8 cellular contexts compared by ENCODE assay signal in genomic region chr14:88823968-88824313, GRCh38. TPM values are rescaled to one million over a fixed set of nuclear protein-coding genes. Genes with fewer than 3 reads are reported as not detected.
A peak's percentile ranks its signal among the peaks of the same experiment; 100 is the strongest.
DNase-seq lines count a peak whose midpoint lies in the region; ATAC-seq and TF ChIP-seq lines count a peak whose summit lies in the region.

No MANE protein-coding gene starts in this region.

- no peaks in the 10 kb centered on the region for H3K9me2 ChIP-seq in neural cell (ENCODE audit: insufficient read depth, low read length)

- no peaks in the 10 kb centered on the region for H3K9me3 Mint-ChIP-seq in activated T-cell treated with anti-CD3 and anti-CD28 coated beads, Interleukin-2, amount 50 U/mL, for 24 hours
- H3K9me3 Mint-ChIP-seq in chondrocyte (ENCODE audit: low read depth), result no peaks in the 10 kb centered on the region

- no peak for TF ChIP-seq RAD21 in neural cell (conservative IDR thresholded peaks at IDR 0.05)

- H3K4me3 ChIP-seq in neural cell (ENCODE audit: low read length), result peak overlapping the region; percentile 80

- TF ChIP-seq EP300 in neural cell (conservative IDR thresholded peaks at IDR 0.05; ENCODE audit: poor library complexity, severe bottlenecking), result no peak

- H3K36me3 Mint-ChIP-seq in activated T-cell treated with anti-CD3 and anti-CD28 coated beads, Interleukin-2, amount 50 U/mL, for 24 hours (ENCODE audit: low read depth), result no peaks in the 10 kb centered on the region
- H3K36me3 Mint-ChIP-seq in chondrocyte (ENCODE audit: low read depth), result no peaks in the 10 kb centered on the region

- no peaks in the 10 kb centered on the region for H3F3A ChIP-seq in neural cell (ENCODE audit: insufficient read depth, low read length, poor library complexity, severe bottlenecking)

- peak overlapping the region; percentile 99 for H3K27ac Mint-ChIP-seq in activated T-cell treated with anti-CD3 and anti-CD28 coated beads, Interleukin-2, amount 50 U/mL, for 24 hours
- H3K27ac Mint-ChIP-seq in chondrocyte (ENCODE audit: unreplicated experiment), result peak overlapping the region; percentile 99

- peaks cover 10% of the 10 kb centered on the region for H3K4me1 Mint-ChIP-seq in activated T-cell treated with anti-CD3 and anti-CD28 coated beads, Interleukin-2, amount 50 U/mL, for 24 hours (ENCODE audit: low read depth)
- peaks cover 29% of the 10 kb centered on the region for H3K4me1 Mint-ChIP-seq in chondrocyte (ENCODE audit: low read depth)

- TF ChIP-seq CTCF in chondrocyte (IDR thresholded peaks at IDR 0.05) (no peak), neural cell (IDR thresholded peaks at IDR 0.05; ENCODE audit: poor library complexity, severe bottlenecking) (no peak)

- H3K9ac ChIP-seq in neural cell (ENCODE audit: low read length), result peak overlapping the region; percentile 75

- H4K20me1 ChIP-seq in neural cell (ENCODE audit: insufficient read depth), result no peaks in the 10 kb centered on the region

- H3K4me2 ChIP-seq in neural cell (ENCODE audit: low read length), result peak overlapping the region; percentile 100

- peak; percentile 7 for ATAC-seq in HG03520 (IDR thresholded peaks at IDR 0.05; ENCODE audit: unreplicated experiment)

- peak overlapping the region; percentile 58 for H2AFZ ChIP-seq in neural cell (ENCODE audit: low read depth, low read length)

- H3K27me3 Mint-ChIP-seq in activated T-cell treated with anti-CD3 and anti-CD28 coated beads, Interleukin-2, amount 50 U/mL, for 24 hours, result peaks cover 8% of the 10 kb centered on the region
- H3K27me3 Mint-ChIP-seq in chondrocyte (ENCODE audit: low read depth), result peaks cover 9% of the 10 kb centered on the region

- no peaks in the 10 kb centered on the region for H3K27me3 ChIP-seq in neural cell (ENCODE audit: insufficient read depth, low read depth, low read length)

- no peaks in the 10 kb centered on the region for H3K9me3 ChIP-seq in neural cell (ENCODE audit: low read length)

- H3K36me3 ChIP-seq in neural cell (ENCODE audit: insufficient read depth, low read length), result no peaks in the 10 kb centered on the region

- no peak for DNase-seq in activated T-cell treated with anti-CD3 and anti-CD28 coated beads, Interleukin-2, amount 50 U/mL, for 24 hours
- DNase-seq in activated T-cell treated with anti-CD3 and anti-CD28 coated beads, Interleukin-2, amount 50 U/mL, for 48 hours, result no peak
- DNase-seq in chondrocyte (ENCODE audit: low spot score), result no peak
- DNase-seq in kidney glomerular epithelial cell (lab: John Stamatoyannopoulos, UW), result no peak
- DNase-seq in effector CD8-positive, alpha-beta T cell (lab: John Stamatoyannopoulos, UW), result no peak
- DNase-seq in SW480 (ENCODE audit: low spot score), result no peak

- H3K27ac ChIP-seq in neural cell (ENCODE audit: low read length), result peak overlapping the region; percentile 84

- peak overlapping the region; percentile 78 for H3K4me3 Mint-ChIP-seq in activated T-cell treated with anti-CD3 and anti-CD28 coated beads, Interleukin-2, amount 50 U/mL, for 24 hours
- H3K4me3 Mint-ChIP-seq in chondrocyte (ENCODE audit: unreplicated experiment), result peak overlapping the region; percentile 77

- peaks cover 26% of the 10 kb centered on the region for H3K79me2 ChIP-seq in neural cell (replicated peaks; ENCODE audit: insufficient read depth, low read length)

TF ChIP-seq in neural cell, 6 proteins besides CTCF, POLR2A, EP300 and RAD21:
- TF ChIP-seq EZH2 (IDR thresholded peaks at IDR 0.05; ENCODE audit: borderline replicate concordance, insufficient read depth, low read length, poor library complexity, severe bottlenecking) (no peak), TAF1 (IDR thresholded peaks at IDR 0.05; ENCODE audit: low read depth) (no peak), REST (IDR thresholded peaks at IDR 0.05; ENCODE audit: borderline replicate concordance) (no peak), SMC3 (conservative IDR thresholded peaks at IDR 0.05; ENCODE audit: poor library complexity) (no peak)

RNA-seq across cellular contexts. Expression of gene TTC8, which starts 0.5 kb away (rescaled TPM):
- total RNA-seq in chondrocyte, result 25.9 to 32.6 TPM (median 27.2 TPM) in 3 replicates
- 27.9 and 28.1 TPM in 2 replicates for polyA plus RNA-seq in neural cell
- polyA minus RNA-seq in neural cell, result 17.5 and 30.7 TPM in 2 replicates

RNA-seq across cellular contexts. Expression of gene EML5, which starts 31.2 kb away (rescaled TPM):
- total RNA-seq in chondrocyte, result 0.19 TPM in 1 of 3 replicates, not detected in the others
- polyA plus RNA-seq in neural cell, result 23.6 and 27.5 TPM in 2 replicates
- 61.8 and 64.5 TPM in 2 replicates for polyA minus RNA-seq in neural cell
